In genomic region chr14:23286904-23287479, GRCh38 we compare ENCODE assay signal across 8 cellular contexts. TPM values are rescaled to one million over a fixed set of nuclear protein-coding genes. Genes with fewer than 3 reads are reported as not detected.
DNase-seq lines count a peak whose midpoint lies in the region; ATAC-seq and TF ChIP-seq lines count a peak whose summit lies in the region.

No MANE protein-coding gene starts in this region.

- no peak for ATAC-seq in naive thymus-derived CD8-positive, alpha-beta T cell

- H3K4me3 Mint-ChIP-seq in naive thymus-derived CD8-positive, alpha-beta T cell, result peak overlapping the region; percentile 90 to 100 (median 98)

- no peaks in the 10 kb centered on the region for H3K36me3 Mint-ChIP-seq in naive thymus-derived CD8-positive, alpha-beta T cell

- peak overlapping the region; percentile 98 for H3K27ac ChIP-seq in cingulate gyrus (ENCODE audit: low read depth, low read length)

- peak overlapping the region in 9 of 10 donors; percentile 82 to 97 (median 96) for H3K27ac Mint-ChIP-seq in naive thymus-derived CD8-positive, alpha-beta T cell

- peaks cover 6 to 33% (median 31%) of the 10 kb centered on the region in 4 donors for H3K4me1 Mint-ChIP-seq in naive thymus-derived CD8-positive, alpha-beta T cell

- DNase-seq in AG10803 (ENCODE audit: low read depth) (peak; percentile 29), LNCaP clone FGC (ENCODE audit: low read depth) (no peak), DMS153 treated with DMSO at 0.1 percent for 48 hours (lab: John Stamatoyannopoulos, UW; ENCODE audit: unreplicated experiment) (no peak), NCI-H2081 treated with DMSO at 0.1 percent for 48 hours (lab: John Stamatoyannopoulos, UW) (no peak), HuH-7.5 (ENCODE audit: low spot score) (no peak), DMS79 treated with DMSO at 0.1 percent for 48 hours (lab: John Stamatoyannopoulos, UW) (no peak)
- no peak for DNase-seq in naive thymus-derived CD8-positive, alpha-beta T cell

- TF ChIP-seq CTCF in AG10803 (conservative IDR thresholded peaks at IDR 0.05; ENCODE audit: low read length), result no peak
- TF ChIP-seq CTCF in LNCaP clone FGC (IDR thresholded peaks at IDR 0.05; ENCODE audit: control insufficient read depth, extremely low read depth, insufficient read depth), result no peak

- POLR2A ChIA-PET in naive thymus-derived CD8-positive, alpha-beta T cell (lab: Charles Lee), result interaction anchor here (0.8 to 3.8 kb wide), 9 partner anchors 7 to 827 kb away, joined by 3 to 57 read pairs (median 6); partner anchors contain the start of genes CEBPE, PABPN1 and PPP1R3E

- H3K4me3 ChIP-seq in AG10803 (ENCODE audit: low read length) (peak overlapping the region; percentile 66), LNCaP clone FGC (ENCODE audit: low read depth, low read length) (peak overlapping the region; percentile 95)

- no peaks in the 10 kb centered on the region for H3K9me3 Mint-ChIP-seq in naive thymus-derived CD8-positive, alpha-beta T cell

- H3K27me3 Mint-ChIP-seq in naive thymus-derived CD8-positive, alpha-beta T cell, result no peaks in the 10 kb centered on the region

RNA-seq across cellular contexts. Expression of gene HOMEZ, which starts 1.1 kb away (rescaled TPM):
- 10 to 100 TPM; 15.4 to 16.0 TPM for total RNA-seq in naive thymus-derived CD8-positive, alpha-beta T cell
- polyA plus RNA-seq in naive thymus-derived CD8-positive, alpha-beta T cell, result 1 to 10 TPM; 3.9 to 6.1 (median 5.9) TPM

RNA-seq across cellular contexts. Expression of gene PPP1R3E, which starts 15.7 kb away (rescaled TPM):
- total RNA-seq in naive thymus-derived CD8-positive, alpha-beta T cell, result 100 to 1,000 TPM; 113 to 119 TPM
- 1 to 10 TPM; 2.6 to 3.1 (median 3.1) TPM for polyA plus RNA-seq in naive thymus-derived CD8-positive, alpha-beta T cell

RNA-seq across cellular contexts. Expression of gene BCL2L2, which starts 19.6 kb away (rescaled TPM):
- 1 to 10 TPM; 3.8 to 4.2 TPM for total RNA-seq in naive thymus-derived CD8-positive, alpha-beta T cell
- polyA plus RNA-seq in naive thymus-derived CD8-positive, alpha-beta T cell, result not detected

RNA-seq across cellular contexts. Expression of gene PABPN1, which starts 34.3 kb away (rescaled TPM):
- 100 to 1,000 TPM; 214 to 218 TPM for total RNA-seq in naive thymus-derived CD8-positive, alpha-beta T cell
- 10 to 100 TPM; 84.3 to 96.9 (median 88.5) TPM for polyA plus RNA-seq in naive thymus-derived CD8-positive, alpha-beta T cell

RNA-seq across cellular contexts. Expression of gene RNF212B, which starts 49.3 kb away (rescaled TPM):
- not detected for total RNA-seq in naive thymus-derived CD8-positive, alpha-beta T cell
- polyA plus RNA-seq in naive thymus-derived CD8-positive, alpha-beta T cell, result not detected
